Comparison of ENCODE assay signal across 8 cellular contexts in the genomic region with DNA sequence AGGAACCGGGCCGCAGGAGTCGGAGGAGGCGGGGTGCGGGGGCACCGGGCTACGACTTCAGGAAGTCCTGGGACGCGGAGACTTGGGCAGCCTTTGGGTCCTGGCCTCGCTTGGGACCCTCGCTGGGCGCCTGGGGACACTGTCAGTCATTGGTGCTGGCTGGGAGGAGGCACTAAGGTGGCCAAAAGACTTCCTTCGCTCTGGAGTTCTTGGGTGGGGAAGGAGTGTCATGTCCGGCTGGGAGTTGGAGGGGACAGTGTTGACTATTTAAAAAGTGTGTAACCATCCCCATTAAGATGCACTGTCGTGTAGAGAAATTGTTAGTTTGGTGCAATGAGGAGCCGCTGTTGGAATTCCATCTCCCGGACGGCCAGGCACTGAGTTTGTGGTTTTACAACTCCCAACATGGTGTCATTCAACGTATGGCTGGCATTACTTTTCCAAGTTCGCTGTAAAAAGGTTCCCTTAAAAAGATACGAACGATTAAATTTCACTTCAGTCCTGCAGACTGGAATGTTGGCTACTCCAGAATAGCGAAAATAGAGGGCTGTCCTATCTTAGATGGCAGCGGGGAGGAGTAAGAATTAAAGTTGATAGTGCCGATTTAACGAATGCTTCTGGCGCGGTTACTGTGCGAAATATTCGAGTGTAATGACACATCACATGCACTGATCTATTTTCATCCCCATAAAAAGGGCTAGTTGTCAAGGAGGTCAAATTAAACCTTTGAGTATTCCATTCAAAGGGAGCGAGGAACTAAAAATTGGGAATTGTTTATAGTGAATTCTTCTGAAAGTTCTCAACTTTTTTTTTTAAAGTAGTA. TPM values are rescaled to one million over a fixed set of nuclear protein-coding genes. Genes with fewer than 3 reads are reported as not detected.
A peak's percentile ranks its signal among the peaks of the same experiment; 100 is the strongest.
DNase-seq lines count a peak whose midpoint lies in the region; ATAC-seq and TF ChIP-seq lines count a peak whose summit lies in the region.

No MANE protein-coding gene starts in this region.

- H3K9me3 Mint-ChIP-seq in activated CD4-positive, alpha-beta T cell treated with anti-CD3 and anti-CD28 coated beads for 36 hours (ENCODE audit: low read depth), result peaks cover 7% of the 10 kb centered on the region
- H3K9me3 Mint-ChIP-seq in MCF 10A (ENCODE audit: unreplicated experiment), result no peaks in the 10 kb centered on the region

- H3K36me3 Mint-ChIP-seq in activated CD4-positive, alpha-beta T cell treated with anti-CD3 and anti-CD28 coated beads for 36 hours (ENCODE audit: low read depth), result peaks cover 20% of the 10 kb centered on the region
- peaks cover 15% of the 10 kb centered on the region for H3K36me3 Mint-ChIP-seq in MCF 10A (ENCODE audit: insufficient read depth, unreplicated experiment)

- CTCF ChIA-PET in activated CD4-positive, alpha-beta T cell treated with anti-CD3 and anti-CD28 coated beads for 36 hours (lab: Charles Lee), result interaction anchor here (0.9 kb wide), 1 partner anchor 376 kb away, joined by 3 read pairs; no protein-coding TSS in a partner anchor
- CTCF ChIA-PET in MCF 10A (lab: Yijun Ruan, JAX), result interaction anchor here (0.6 to 1.0 kb wide), 3 partner anchors 20 to 1365 kb away, joined by 3 to 4 read pairs (median 3); no protein-coding TSS in a partner anchor

- ATAC-seq in activated CD4-positive, alpha-beta T cell treated with anti-CD3 and anti-CD28 coated beads for 36 hours, result no peak
- ATAC-seq in HG03342 (IDR thresholded peaks at IDR 0.05; ENCODE audit: unreplicated experiment) (no peak), HG03469 (IDR thresholded peaks at IDR 0.05; ENCODE audit: unreplicated experiment) (no peak)

- H3K27me3 Mint-ChIP-seq in activated CD4-positive, alpha-beta T cell treated with anti-CD3 and anti-CD28 coated beads for 36 hours, result no peaks in the 10 kb centered on the region
- no peaks in the 10 kb centered on the region for H3K27me3 Mint-ChIP-seq in MCF 10A (ENCODE audit: insufficient read depth, unreplicated experiment)

- POLR2A ChIA-PET in activated CD4-positive, alpha-beta T cell treated with anti-CD3 and anti-CD28 coated beads for 36 hours (lab: Charles Lee), result no interaction called here
- POLR2A ChIA-PET in MCF 10A (lab: Yijun Ruan, JAX), result interaction anchor here (0.5 to 1.9 kb wide), 22 partner anchors 10 to 1447 kb away, joined by 3 to 37 read pairs (median 5); no protein-coding TSS in a partner anchor

- peaks cover 58% of the 10 kb centered on the region for H3K4me1 Mint-ChIP-seq in activated CD4-positive, alpha-beta T cell treated with anti-CD3 and anti-CD28 coated beads for 36 hours
- peaks cover 58% of the 10 kb centered on the region for H3K4me1 Mint-ChIP-seq in MCF 10A (ENCODE audit: insufficient read depth, unreplicated experiment)

- BruUV-seq in MCF 10A (replicated peaks; lab: Mats Ljungman, UMichigan), result TSS peak; percentile 41

- peak; percentile 29 for DNase-seq in activated CD4-positive, alpha-beta T cell treated with anti-CD3 and anti-CD28 coated beads for 36 hours
- DNase-seq in activated CD4-positive, alpha-beta T cell treated with anti-CD3 and anti-CD28 coated beads, Interleukin-2, amount 50 U/mL, for 4 hours, result no peak
- peak; percentile 29 for DNase-seq in NAMALWA (ENCODE audit: low spot score)
- peak; percentile 46 for DNase-seq in MCF 10A (ENCODE audit: unreplicated experiment)
- peak; percentile 52 for DNase-seq in left kidney (ENCODE audit: low read depth, low spot score)
- DNase-seq in superior temporal gyrus (ENCODE audit: extremely low spot score), result peak; percentile 40

- H3K27ac Mint-ChIP-seq in activated CD4-positive, alpha-beta T cell treated with anti-CD3 and anti-CD28 coated beads for 36 hours, result peak overlapping the region; percentile 87
- peak overlapping the region; percentile 94 for H3K27ac Mint-ChIP-seq in MCF 10A (ENCODE audit: low read depth, unreplicated experiment)

- H3K4me3 Mint-ChIP-seq in activated CD4-positive, alpha-beta T cell treated with anti-CD3 and anti-CD28 coated beads for 36 hours, result peak overlapping the region; percentile 96
- H3K4me3 Mint-ChIP-seq in MCF 10A (ENCODE audit: unreplicated experiment), result peak overlapping the region; percentile 90

- TF ChIP-seq CTCF in MCF 10A (IDR thresholded peaks at IDR 0.05; ENCODE audit: unreplicated experiment), result no peak

- intact Hi-C loops in activated CD4-positive, alpha-beta T cell treated with anti-CD3 and anti-CD28 coated beads for 36 hours (cut with DNase I, micrococcal nuclease), result loop anchor here (2.0 to 5.0 kb wide), 7 partner anchors 25 to 1755 kb away; a partner anchor contains a TSS
- intact Hi-C loops in MCF 10A (cut with micrococcal nuclease), result loop anchor here (1.0 to 5.0 kb wide), 4 partner anchors 21 to 155 kb away; no protein-coding TSS in a partner anchor

RNA-seq across cellular contexts. Expression of a gene that starts 0.8 kb away (rescaled TPM):
- total RNA-seq in activated CD4-positive, alpha-beta T cell treated with anti-CD3 and anti-CD28 coated beads for 36 hours, result 10 to 100 TPM; 13.4 to 16.3 TPM
- 113 and 132 TPM in 2 replicates for total RNA-seq in MCF 10A (2022)

RNA-seq across cellular contexts. Expression of a gene that starts 33.3 kb away (rescaled TPM):
- under 1 TPM; 0.33 to 0.39 TPM for total RNA-seq in activated CD4-positive, alpha-beta T cell treated with anti-CD3 and anti-CD28 coated beads for 36 hours
- total RNA-seq in MCF 10A (2022), result 16.4 and 22.1 TPM in 2 replicates

Comparison
In these comparisons a context has a peak if more than half of its experiments do, and no peak if none do; other contexts are left out.
1. DNase-seq: peak in activated CD4-positive, alpha-beta T cell treated with anti-CD3 and anti-CD28 coated beads for 36 hours (single experiment), NAMALWA (single experiment), MCF 10A (single experiment), left kidney (single experiment) and superior temporal gyrus (single experiment); none in activated CD4-positive, alpha-beta T cell treated with anti-CD3 and anti-CD28 coated beads, Interleukin-2, amount 50 U/mL, for 4 hours (0 of 2).
2. RNA of a gene that starts 33.3 kb away (total RNA-seq): 16.4 to 22.1 TPM in MCF 10A; 0.33 to 0.39 TPM in activated CD4-positive, alpha-beta T cell treated with anti-CD3 and anti-CD28 coated beads for 36 hours; every median in the first group is over 10 times any median in the second.